In genomic region chr9:89813482-89813881, GRCh38 we compare ENCODE assay signal across 22 cellular contexts.
"Had no signal": no experiment of that assay in that cellular context is flagged by ENCODE, and none has a peak within 500 bp of the region (broad histone marks: within the 10 kb centered on the region; RNA-seq: fewer than 3 reads in every experiment).

No MANE protein-coding gene starts in this region.

- H3K36me3 ChIP-seq: adrenal gland, MG63 had no signal

- H3K9me3 Mint-ChIP-seq: activated naive CD4-positive, alpha-beta T cell treated with anti-CD3 and anti-CD28 coated beads for 36 hours; activated T-cell treated with anti-CD3 and anti-CD28 coated beads, Interleukin-2, amount 50 U/mL, for 24 hours; T-helper 1 cell treated with Interleukin-12 subunit alpha and Interleukin-12 subunit beta and Interleukin-4 antibody, amounts not matched to agents 30 μg/mL and 1 μg/mL, for 36 hours; WTC11 had no signal

- H3K9me3 ChIP-seq: adrenal gland, MG63 had no signal

- H3K27me3 ChIP-seq: adrenal gland, MG63 had no signal

- H3K4me3 Mint-ChIP-seq: activated naive CD4-positive, alpha-beta T cell treated with anti-CD3 and anti-CD28 coated beads for 36 hours; activated naive CD8-positive, alpha-beta T cell; activated T-cell treated with anti-CD3 and anti-CD28 coated beads, Interleukin-2, amount 50 U/mL, for 24 hours; T-helper 1 cell treated with Interleukin-12 subunit alpha and Interleukin-12 subunit beta and Interleukin-4 antibody, amounts not matched to agents 30 μg/mL and 1 μg/mL, for 36 hours; WTC11 had no signal

- FAIRE-seq: RCC 7860 had no signal

- DNase-seq: activated CD4-positive, alpha-beta T cell treated with anti-CD3 and anti-CD28 coated beads for 48 hours; activated CD4-positive, alpha-beta T cell treated with anti-CD3 and anti-CD28 coated beads, Interleukin-2, amount 50 U/mL, for 4 hours; activated CD4-positive, CD25-positive, alpha-beta regulatory T cell treated with anti-CD3 and anti-CD28 coated beads, Interleukin-2, amount 50 U/mL, for 72 hours; activated effector memory CD4-positive, alpha-beta T cell treated with anti-CD3 and anti-CD28 coated beads, Interleukin-2, amount 50 U/mL, for 16 hours; activated naive CD4-positive, alpha-beta T cell treated with anti-CD3 and anti-CD28 coated beads for 36 hours; activated T-cell treated with anti-CD3 and anti-CD28 coated beads, Interleukin-2, amount 50 U/mL, for 24 hours; anterior cingulate cortex; MG63; MV-4-11; NCI-H1092 treated with DMSO at 0.1 percent for 48 hours; NCI-H1417 treated with DMSO at 0.1 percent for 48 hours; NCI-H1694 treated with DMSO at 0.1 percent for 48 hours; NCI-H2029 treated with DMSO at 0.1 percent for 48 hours; NCI-H345; NCI-H510A; PC-3; SHP77 treated with DMSO at 0.1 percent for 48 hours had no signal

- H3K36me3 Mint-ChIP-seq: activated naive CD8-positive, alpha-beta T cell; WTC11 had no signal

- H3K27ac Mint-ChIP-seq: activated naive CD4-positive, alpha-beta T cell treated with anti-CD3 and anti-CD28 coated beads for 36 hours; activated naive CD8-positive, alpha-beta T cell; activated T-cell treated with anti-CD3 and anti-CD28 coated beads, Interleukin-2, amount 50 U/mL, for 24 hours; T-helper 1 cell treated with Interleukin-12 subunit alpha and Interleukin-12 subunit beta and Interleukin-4 antibody, amounts not matched to agents 30 μg/mL and 1 μg/mL, for 36 hours; WTC11 had no signal

- H3K4me3 ChIP-seq: adrenal gland, MG63 had no signal

- ATAC-seq: PC-3, WTC11 had no signal
